8 cellular contexts compared by ENCODE assay signal in the genomic region with DNA sequence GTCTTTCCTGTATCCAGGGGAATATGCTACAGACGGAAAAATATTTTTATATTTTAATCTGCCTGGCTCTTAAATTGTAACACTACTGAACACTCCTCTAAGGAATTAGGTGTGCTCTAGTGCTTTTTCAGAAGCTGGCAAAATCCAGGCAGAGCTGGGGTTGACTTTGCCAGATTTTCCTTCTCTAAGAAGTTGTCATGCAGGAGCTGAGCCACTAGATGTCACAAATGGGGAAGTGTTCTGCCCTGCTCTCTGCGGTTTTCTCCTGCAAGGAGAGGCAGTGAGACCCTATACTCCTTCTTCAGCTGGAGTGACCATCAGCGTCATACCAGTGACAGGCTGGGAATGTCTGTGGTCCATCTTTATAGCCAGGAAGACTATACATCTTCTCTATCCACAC.
DNase-seq lines count a peak whose midpoint lies in the region; ATAC-seq and TF ChIP-seq lines count a peak whose summit lies in the region.

No MANE protein-coding gene starts in this region.

- peak; percentile 65 for TF ChIP-seq CTCF in AG04450 (IDR thresholded peaks at IDR 0.05; ENCODE audit: low read depth, low read length)
- TF ChIP-seq CTCF in retinal pigment epithelial cell (conservative IDR thresholded peaks at IDR 0.05; ENCODE audit: low read depth, low read length) = peak; percentile 79

- ATAC-seq in GM18868 (IDR thresholded peaks at IDR 0.05; ENCODE audit: unreplicated experiment) (peak; percentile 77), HG02588 (IDR thresholded peaks at IDR 0.05; ENCODE audit: unreplicated experiment) (no peak)

- intact Hi-C loops in head of caudate nucleus (cut with DNase I) = no loop called here

- POLR2A ChIA-PET in AG04450 (lab: Yijun Ruan, JAX) = interaction anchor here (0.9 kb wide), 1 partner anchor 25 kb away, joined by 3 read pairs; no protein-coding TSS in a partner anchor

- CTCF ChIA-PET in AG04450 (lab: Charles Lee) = interaction anchor here (0.6 to 2.3 kb wide), 14 partner anchors 8 to 1437 kb away, joined by 3 to 6 read pairs (median 4); no protein-coding TSS in a partner anchor

- DNase-seq in AG04450 (ENCODE audit: low read depth, low spot score) (no peak), LHCN-M2 (ENCODE audit: low read depth) (peak; percentile 46), SW 1271 (lab: John Stamatoyannopoulos, UW) (peak; percentile 1 to 47), head of caudate nucleus (peak in 40 of 42 donors; percentile 5 to 79 (median 52)), retinal pigment epithelial cell (ENCODE audit: low read depth) (peak; percentile 14), ureter (ENCODE audit: low spot score) (no peak)

- H3K4me3 ChIP-seq in AG04450 (ENCODE audit: low read depth, low read length) (no peak overlapping the region), retinal pigment epithelial cell (ENCODE audit: low read length) (no peak overlapping the region)

- H3K27ac ChIP-seq in AG04450 (ENCODE audit: low read depth, low read length) = no peak overlapping the region

- H3K27me3 ChIP-seq in AG04450 (ENCODE audit: control insufficient read depth, insufficient read depth, low read length) = no peaks in the 10 kb centered on the region

- no peaks in the 10 kb centered on the region for H3K9me3 ChIP-seq in AG04450 (ENCODE audit: control insufficient read depth, insufficient read depth, low read length)

Comparison
In these comparisons a context has a peak if more than half of its experiments do, and no peak if none do; other contexts are left out.
1. DNase-seq: peak in LHCN-M2 (single experiment), SW 1271 (2 of 2), head of caudate nucleus (40 of 42) and retinal pigment epithelial cell (single experiment); none in AG04450 (single experiment) and ureter (single experiment).